ENCODE assay signal across 13 cellular contexts in genomic region chr2:131588152-131588873, GRCh38.
DNase-seq lines count a peak whose midpoint lies in the region; ATAC-seq, FAIRE-seq and TF ChIP-seq lines count a peak whose summit lies in the region.
"Had no signal": no experiment of that assay in that cellular context is flagged by ENCODE, and none has a peak within 500 bp of the region (broad histone marks: within the 10 kb centered on the region; RNA-seq: fewer than 3 reads in every experiment).

No MANE protein-coding gene starts in this region.

- no peak for TF ChIP-seq POLR2A in gastrocnemius medialis (IDR thresholded peaks at IDR 0.05)

- TF ChIP-seq CTCF in gastrocnemius medialis (IDR thresholded peaks at IDR 0.05 in 4 of 5, conservative IDR thresholded peaks at IDR 0.05 in 1 of 5) (no peak), dorsolateral prefrontal cortex (IDR thresholded peaks at IDR 0.05 in 54 of 56, conservative IDR thresholded peaks at IDR 0.05 in 2 of 56; ENCODE audit: low read depth in 1 of 56, partially characterized antibody in 56 of 56) (no peak), omental fat pad (IDR thresholded peaks at IDR 0.05) (no peak)

- H3K27ac ChIP-seq in gastrocnemius medialis = no peak overlapping the region
- no peak overlapping the region for H3K27ac ChIP-seq in dorsolateral prefrontal cortex

- no peak overlapping the region for H3K4me3 ChIP-seq in gastrocnemius medialis
- no peak overlapping the region for H3K4me3 ChIP-seq in dorsolateral prefrontal cortex

- no peaks in the 10 kb centered on the region for H3K9me3 ChIP-seq in gastrocnemius medialis

- ATAC-seq in GM18868 (IDR thresholded peaks at IDR 0.05; ENCODE audit: unreplicated experiment) = peak; percentile 70
- peak; percentile 79 for ATAC-seq in GM21619 (IDR thresholded peaks at IDR 0.05; ENCODE audit: unreplicated experiment)
- peak; percentile 62 for ATAC-seq in HG03097 (IDR thresholded peaks at IDR 0.05; ENCODE audit: low FRiP score, unreplicated experiment)
- no peak for ATAC-seq in gastrocnemius medialis
- no peak for ATAC-seq in omental fat pad (ENCODE audit: low FRiP score)
- ATAC-seq: effector memory CD8-positive, alpha-beta T cell had no signal

- intact Hi-C loops in gastrocnemius medialis (cut with DNase I; ENCODE audit: low total_unique reads) (no loop called here), dorsolateral prefrontal cortex (cut with DNase I) (no loop called here)

- H3K36me3 ChIP-seq in gastrocnemius medialis = no peaks in the 10 kb centered on the region

- H3K4me1 ChIP-seq in gastrocnemius medialis = no peaks in the 10 kb centered on the region

- in situ Hi-C loops in gastrocnemius medialis (cut with MboI; ENCODE audit: low sequenced_read_pairs in 4 of 4) = no loop called here

- H3K27me3 ChIP-seq in gastrocnemius medialis = no peaks in the 10 kb centered on the region
- peaks cover 0 to 41% (median 6%) of the 10 kb centered on the region in 45 donors for H3K27me3 ChIP-seq in dorsolateral prefrontal cortex

- no peak for DNase-seq in stimulated activated CD4-positive, alpha-beta T cell treated with anti-CD3 and anti-CD28 coated beads, Interleukin-12 subunit alpha, Interleukin-12 subunit beta, amount 100 ng/mL, for 4 hours
- no peak for DNase-seq in gastrocnemius medialis
- DNase-seq in dorsolateral prefrontal cortex = no peak
- no peak for DNase-seq in omental fat pad (ENCODE audit: low spot score)
- DNase-seq: activated CD8-positive, alpha-beta memory T cell treated with anti-CD3 and anti-CD28 coated beads, Interleukin-2, amount 50 U/mL, for 48 hours; CD8-positive, alpha-beta memory T cell; effector memory CD8-positive, alpha-beta T cell; hippocampal formation; NCI-H1694 had no signal

- peak; percentile 10 for FAIRE-seq in colon (lab: Jason Lieb, UNC)

Comparison
In these comparisons a context has a peak if more than half of its experiments do, and no peak if none do; other contexts are left out.
1. ATAC-seq: peak in GM18868 (single experiment), GM21619 (single experiment) and HG03097 (single experiment); none in gastrocnemius medialis (0 of 2) and omental fat pad (single experiment).